ENCODE assay signal across 34 cellular contexts in genomic region chr12:11559941-11560340, GRCh38.
"Had no signal": no experiment of that assay in that cellular context is flagged by ENCODE, and none has a peak within 500 bp of the region (broad histone marks: within the 10 kb centered on the region; RNA-seq: fewer than 3 reads in every experiment).

No MANE protein-coding gene starts in this region.

- H3K9me3 ChIP-seq: MG63 had no signal

- DNase-seq: Karpas-422, Kasumi-1, MG63, MM.1S, MV-4-11, NCI-H1048, NCI-H1092, NCI-H1092 treated with DMSO at 0.1 percent for 48 hours, NCI-H1105, NCI-H1105 treated with DMSO at 0.1 percent for 48 hours, NCI-H1417, NCI-H1417 treated with DMSO at 0.1 percent for 48 hours, NCI-H1436, NCI-H1436 treated with DMSO at 0.1 percent for 48 hours, NCI-H146, NCI-H1694, NCI-H1694 treated with DMSO at 0.1 percent for 48 hours, NCI-H187, NCI-H187 treated with DMSO at 0.1 percent for 48 hours, NCI-H1930, NCI-H2029, NCI-H2029 treated with DMSO at 0.1 percent for 48 hours, NCI-H2081, NCI-H2081 treated with DMSO at 0.1 percent for 48 hours, NCI-H2107, NCI-H2171, NCI-H2171 treated with DMSO at 0.1 percent for 48 hours, NCI-H2227 treated with DMSO at 0.1 percent for 48 hours, NCI-H226, NCI-H345, NCI-H446, NCI-H446 treated with DMSO at 0.1 percent for 48 hours, NCI-H510A, NCI-H510A treated with DMSO at 0.1 percent for 48 hours had no signal

- H3K36me3 ChIP-seq: MG63 had no signal

- H3K4me3 ChIP-seq: MG63 had no signal
